Comparison of ENCODE assay signal across 8 cellular contexts in genomic region chr11:65382036-65382803, GRCh38. TPM values are rescaled to one million over a fixed set of nuclear protein-coding genes. Genes with fewer than 3 reads are reported as not detected.
A peak's percentile ranks its signal among the peaks of the same experiment; 100 is the strongest.
DNase-seq lines count a peak whose midpoint lies in the region; ATAC-seq and TF ChIP-seq lines count a peak whose summit lies in the region.

Gene SLC25A45 (minus strand): TSS chr11:65382646. CDS start chr11:65381951, 695 bp downstream.

- H3K79me2 ChIP-seq in smooth muscle cell (ENCODE audit: low read depth) = peaks cover 8% of the 10 kb centered on the region

- ATAC-seq in GM18870 (IDR thresholded peaks at IDR 0.05; ENCODE audit: unreplicated experiment) = peak; percentile 52
- peak; percentile 48 for ATAC-seq in HG03103 (IDR thresholded peaks at IDR 0.05; ENCODE audit: low read depth, unreplicated experiment)
- peak; percentile 78 for ATAC-seq in body of pancreas

- intact Hi-C loops in body of pancreas (cut with DNase I) = no loop called here

- no peaks in the 10 kb centered on the region for H3K27me3 ChIP-seq in body of pancreas
- no peaks in the 10 kb centered on the region for H3K27me3 ChIP-seq in smooth muscle cell (ENCODE audit: low read depth)

- peak within 1 kb of the TSS; percentile 90 for H3K9ac ChIP-seq in smooth muscle cell (ENCODE audit: low read depth)

- peak; percentile 83 to 89 (median 83) for TF ChIP-seq POLR2A in body of pancreas (IDR thresholded peaks at IDR 0.05)

- H3K27ac ChIP-seq in body of pancreas (peak within 1 kb of the TSS; percentile 97 to 100 (median 100)), smooth muscle cell (ENCODE audit: low read depth) (peak within 1 kb of the TSS; percentile 97)

- peaks cover 24% of the 10 kb centered on the region for H3F3A ChIP-seq in smooth muscle cell (ENCODE audit: low read depth)

- H3K4me1 ChIP-seq in body of pancreas (peaks cover 94% of the 10 kb centered on the region), smooth muscle cell (ENCODE audit: low read depth) (peaks cover 18% of the 10 kb centered on the region)

- H4K20me1 ChIP-seq in smooth muscle cell (ENCODE audit: low read depth) = no peaks in the 10 kb centered on the region

- H3K9me3 ChIP-seq in body of pancreas = no peaks in the 10 kb centered on the region
- H3K9me3 ChIP-seq in smooth muscle cell (replicated peaks; ENCODE audit: low read depth) = no peaks in the 10 kb centered on the region

- WGBS in body of pancreas, 2 donors = 0 to 2% methylated on average over 6 to 27 of the region's 27 CpGs
- WGBS in smooth muscle cell (ENCODE audit: low lambda C conversion rate) = under 1% methylated on average over 26 of the region's 27 CpGs

- peak within 1 kb of the TSS; percentile 77 for H3K4me2 ChIP-seq in smooth muscle cell

- TF ChIP-seq CTCF in body of pancreas (IDR thresholded peaks at IDR 0.05) (peak; percentile 56 to 97 (median 91)), smooth muscle cell (IDR thresholded peaks at IDR 0.05; ENCODE audit: borderline replicate concordance, insufficient read depth, poor library complexity, severe bottlenecking) (peak; percentile 62)

- no peak within 1 kb of the TSS for H2AFZ ChIP-seq in smooth muscle cell (ENCODE audit: low read depth)

- H3K4me3 ChIP-seq in body of pancreas = no peak within 1 kb of the TSS
- H3K4me3 ChIP-seq in smooth muscle cell = peak within 1 kb of the TSS; percentile 30

- DNase-seq in AG08395 (ENCODE audit: low spot score) = peak; percentile 93
- DNase-seq in NCI-H2171 (lab: John Stamatoyannopoulos, UW) = peak; percentile 94
- peak; percentile 90 for DNase-seq in UCSD-AML1 (lab: John Stamatoyannopoulos, UW; ENCODE audit: unreplicated experiment)
- DNase-seq in body of pancreas = peak; percentile 97 to 99 (median 98)
- peak; percentile 78 for DNase-seq in iPS-NIHi7 (ENCODE audit: extremely low spot score)
- DNase-seq in smooth muscle cell (lab: John Stamatoyannopoulos, UW; ENCODE audit: unreplicated experiment) = peak; percentile 86

- H3K36me3 ChIP-seq in body of pancreas (replicated peaks in 1 of 2; ENCODE audit: insufficient read depth in 1 of 2, low read depth in 2 of 2) = no peaks in the 10 kb centered on the region
- no peaks in the 10 kb centered on the region for H3K36me3 ChIP-seq in smooth muscle cell (ENCODE audit: low read depth)

RNA-seq across cellular contexts. Expression of gene SLC25A45, which starts in this region (rescaled TPM):
- total RNA-seq in body of pancreas = 10 to 100 TPM; 52.4 to 67.2 TPM
- total RNA-seq in smooth muscle cell = 0.81 and 2.2 TPM in 2 replicates
- 3.4 and 7.7 TPM in 2 replicates for polyA plus RNA-seq in smooth muscle cell

Comparison
In these comparisons a context has a peak if more than half of its experiments do, and no peak if none do; other contexts are left out.
1. RNA of gene SLC25A45 (total RNA-seq): 52.4 to 67.2 TPM in body of pancreas; 0.81 to 2.2 TPM in smooth muscle cell; every median in the first group is over 10 times any median in the second.
2. Peak in every context shown above with its lines, with median percentiles within 50 percentile points of each other: DNase-seq and ATAC-seq.